In the genomic region with DNA sequence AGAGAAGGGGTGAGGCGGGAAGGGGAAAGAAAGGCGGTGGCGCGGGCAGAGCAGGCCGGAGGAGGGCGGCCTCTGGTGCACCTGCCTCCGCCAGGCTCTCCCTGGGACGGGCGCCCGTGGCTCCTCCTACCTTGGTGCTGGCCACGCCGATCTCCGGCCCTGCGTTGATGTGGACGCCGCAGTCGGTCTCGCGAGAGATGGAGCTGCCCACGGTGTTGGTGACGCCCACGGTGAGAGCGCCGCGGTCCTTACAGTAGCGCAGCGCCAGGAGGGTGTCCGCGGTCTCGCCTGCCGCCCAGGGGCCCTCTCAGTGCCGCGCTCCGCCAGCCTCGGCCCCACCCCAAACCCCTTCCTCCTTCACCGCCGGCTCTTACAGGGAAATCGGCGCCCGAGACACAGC, we compare ENCODE assay signal across 8 cellular contexts. TPM values are rescaled to one million over a fixed set of nuclear protein-coding genes. Genes with fewer than 3 reads are reported as not detected.
DNase-seq lines count a peak whose midpoint lies in the region; ATAC-seq, FAIRE-seq and TF ChIP-seq lines count a peak whose summit lies in the region.

No MANE protein-coding gene starts in this region.

- H3K4me1 Mint-ChIP-seq in activated naive CD8-positive, alpha-beta T cell (ENCODE audit: low read depth), result peaks cover 3% of the 10 kb centered on the region

- no peaks in the 10 kb centered on the region for H3K36me3 Mint-ChIP-seq in activated naive CD8-positive, alpha-beta T cell

- in situ Hi-C loops in HepG2 (cut with HindIII; ENCODE audit: extremely low pct_ligation_motif_present, low pct_unique_long_range_greater_than_20kb), result no loop called here

- 52% methylated on average over 21 of the region's 40 CpGs for WGBS in HepG2 (ENCODE audit: low lambda C conversion rate)

- peaks cover 0 to 5% of the 10 kb centered on the region in 2 experiments; a peak in 2 of 5 replicates for H3K27me3 ChIP-seq in HepG2 (ENCODE audit: control insufficient read depth in 1 of 2, insufficient read depth in 2 of 2, low read length in 2 of 2)
- H3K27me3 ChIP-seq in stomach smooth muscle (ENCODE audit: control insufficient read depth in 1 of 2, insufficient read depth in 2 of 2, low read length in 2 of 2), result no peaks in the 10 kb centered on the region

- POLR2A ChIA-PET in HepG2 (lab: Yijun Ruan, JAX), result interaction anchor here (0.9 to 1.8 kb wide), 6 partner anchors 9 to 21 kb away, joined by 3 to 12 read pairs (median 4); a partner anchor contains a TSS

- no peak for TF ChIP-seq RAD21 in HepG2 (CRISPR knock-in tag; IDR thresholded peaks at IDR 0.05)

- H3K36me3 ChIP-seq in HepG2 (replicated peaks in 1 of 2; ENCODE audit: control insufficient read depth in 1 of 2, insufficient read depth in 2 of 2, low read length in 2 of 2), result no peaks in the 10 kb centered on the region
- peaks cover 0 to 2% of the 10 kb centered on the region in 2 donors for H3K36me3 ChIP-seq in stomach smooth muscle (ENCODE audit: control insufficient read depth in 2 of 2, insufficient read depth in 2 of 2, low read length in 2 of 2)

- no peaks in the 10 kb centered on the region for H4K20me1 ChIP-seq in HepG2 (ENCODE audit: insufficient read depth, low read length)

- ATAC-seq in GM21381 (IDR thresholded peaks at IDR 0.05; ENCODE audit: unreplicated experiment), result peak; percentile 69
- peak; percentile 94 for ATAC-seq in HepG2

- H3K9me3 ChIP-seq in HepG2 (ENCODE audit: low read length) (no peaks in the 10 kb centered on the region), stomach smooth muscle (ENCODE audit: control insufficient read depth in 2 of 2, low read length in 2 of 2) (no peaks in the 10 kb centered on the region)

- no peak for FAIRE-seq in HepG2 (lab: Jason Lieb, UNC)

- no peak overlapping the region for H3K27ac Mint-ChIP-seq in activated naive CD8-positive, alpha-beta T cell

- H3K4me3 Mint-ChIP-seq in activated naive CD8-positive, alpha-beta T cell, result peak overlapping the region; percentile 82

- peak overlapping the region; percentile 84 for H3K4me2 ChIP-seq in HepG2 (ENCODE audit: low read depth, low read length)

- H3K4me3 ChIP-seq in HepG2 (replicated peaks in 1 of 3; ENCODE audit: insufficient read depth in 1 of 3, low read depth in 2 of 3, low read length in 3 of 3) (peak overlapping the region; percentile 43 to 69 (median 52); a peak in 5 of 6 replicates), stomach smooth muscle (ENCODE audit: low read length in 2 of 2) (peak overlapping the region in 1 of 2 donors; percentile 63), coronary artery (no peak overlapping the region)

- H3K9me3 Mint-ChIP-seq in activated naive CD8-positive, alpha-beta T cell (ENCODE audit: low read depth), result no peaks in the 10 kb centered on the region

- no TSS peak for BruUV-seq in HepG2 (replicated peaks; lab: Mats Ljungman, UMichigan)

- H3K9ac ChIP-seq in HepG2 (ENCODE audit: insufficient read depth, low read depth, low read length) (peak overlapping the region; percentile 57), stomach smooth muscle (ENCODE audit: low read length in 2 of 2) (peak overlapping the region in 1 of 2 donors; percentile 62)

- H3K79me2 ChIP-seq in HepG2 (ENCODE audit: insufficient read depth, low read length), result no peaks in the 10 kb centered on the region

- peak; percentile 25 to 44; a peak in 1 of 4 replicates for TF ChIP-seq POLR2A in HepG2 (IDR thresholded peaks at IDR 0.05; ENCODE audit: insufficient read depth in 1 of 2, low read depth in 2 of 2, low read length in 2 of 2)

- no peak for TF ChIP-seq EP300 in HepG2 (IDR thresholded peaks at IDR 0.05; ENCODE audit: low read depth in 2 of 2, low read length in 2 of 2)
- no peak for TF ChIP-seq EP300 in HepG2 (CRISPR knock-in tag; IDR thresholded peaks at IDR 0.05; ENCODE audit: borderline replicate concordance)

- peak; percentile 63 for TF ChIP-seq CTCF in HepG2 (CRISPR knock-in tag; IDR thresholded peaks at IDR 0.05)
- TF ChIP-seq CTCF in coronary artery (IDR thresholded peaks at IDR 0.05), result no peak

- H3K4me1 ChIP-seq in HepG2 (ENCODE audit: insufficient read depth, low read length), result no peaks in the 10 kb centered on the region
- no peaks in the 10 kb centered on the region for H3K4me1 ChIP-seq in stomach smooth muscle (ENCODE audit: control insufficient read depth, insufficient read depth, low read length)

- no peak overlapping the region for H3K27ac ChIP-seq in HepG2 (ENCODE audit: extremely low read length, insufficient read depth, low read length)
- peak overlapping the region; percentile 41 for H3K27ac ChIP-seq in stomach smooth muscle (ENCODE audit: low read length)
- H3K27ac ChIP-seq in coronary artery, result no peak overlapping the region

- H3K27me3 Mint-ChIP-seq in activated naive CD8-positive, alpha-beta T cell, result no peaks in the 10 kb centered on the region

- CTCF ChIA-PET in HepG2 (lab: Yijun Ruan, JAX; ENCODE audit: low intra/inter-chr PET ratio, low total read pairs), result interaction anchor here (5.0 kb wide), 1 partner anchor 20 kb away, joined by 65 read pairs; no protein-coding TSS in a partner anchor

- no peak overlapping the region for H2AFZ ChIP-seq in HepG2 (ENCODE audit: low read length)

- intact Hi-C loops in HepG2 (cut with micrococcal nuclease; ENCODE audit: unreplicated experiment), result no loop called here

- DNase-seq in NCI-H2227 (lab: John Stamatoyannopoulos, UW; ENCODE audit: unreplicated experiment) (peak; percentile 93), HepG2 (ENCODE audit: low spot score) (peak; percentile 70), DMS79 (lab: John Stamatoyannopoulos, UW) (no peak), coronary artery (ENCODE audit: low spot score) (no peak), NCI-H748 (lab: John Stamatoyannopoulos, UW; ENCODE audit: unreplicated experiment) (no peak)

TF ChIP-seq in HepG2, 621 proteins besides CTCF, POLR2A, EP300 and RAD21 (continues in another document):
- TF ChIP-seq NONO (IDR thresholded peaks at IDR 0.05) (no peak), NONO (CRISPR knock-in tag; conservative IDR thresholded peaks at IDR 0.05) (no peak), AKAP8 (CRISPR knock-in tag; IDR thresholded peaks at IDR 0.05) (no peak), GABPA (IDR thresholded peaks at IDR 0.05; ENCODE audit: low read depth, low read length) (no peak), GABPA (CRISPR knock-in tag; IDR thresholded peaks at IDR 0.05; ENCODE audit: low read depth) (no peak), ATF1 (CRISPR knock-in tag; IDR thresholded peaks at IDR 0.05) (no peak), ZMYM4 (CRISPR knock-in tag; IDR thresholded peaks at IDR 0.05) (peak; percentile 51; the same call in 1 of the 2 replicates), CHD2 (IDR thresholded peaks at IDR 0.05; ENCODE audit: low read depth, low read length) (peak; percentile 97), NFE2 (CRISPR knock-in tag; IDR thresholded peaks at IDR 0.05) (no peak)

RNA-seq across cellular contexts. Expression of a gene that starts 21.8 kb away (rescaled TPM):
- total RNA-seq in HepG2 (2016; rRNA removed; fragmentation: Illumina TruSeq; extraction: Trizol), result 30.1 and 30.7 TPM in 2 replicates
- total RNA-seq in HepG2 (2016; cell fraction: cytosol; rRNA removed; fragmentation: Illumina TruSeq; extraction: Trizol; ENCODE audit: low read depth), result 62.8 and 71.5 TPM in 2 replicates
- 24.2 and 24.5 TPM in 2 replicates for total RNA-seq in HepG2 (2016; cell fraction: insoluble cytoplasmic fraction; rRNA removed; fragmentation: Illumina TruSeq; extraction: Trizol)
- total RNA-seq in HepG2 (2016; cell fraction: membrane; rRNA removed; fragmentation: Illumina TruSeq; extraction: Trizol), result 67.1 and 68.4 TPM in 2 replicates
- total RNA-seq in HepG2 (2016; cell fraction: nucleus; rRNA removed; fragmentation: Illumina TruSeq; extraction: Trizol), result 22.3 and 23.2 TPM in 2 replicates
- 37.5 and 56.1 TPM in 2 replicates for polyA plus RNA-seq in HepG2 (2011; rRNA removed)
- polyA plus RNA-seq in HepG2 (2011; cell fraction: cytosol; rRNA removed), result 23.0 and 31.2 TPM in 2 replicates
- polyA plus RNA-seq in HepG2 (2011; cell fraction: nucleus; rRNA removed), result 14.2 and 14.5 TPM in 2 replicates
- 22.2 and 23.4 TPM in 2 replicates for polyA plus RNA-seq in HepG2 (2012)
- polyA plus RNA-seq in HepG2 (2016; cell fraction: cytosol; fragmentation: Illumina TruSeq; extraction: Trizol; ENCODE audit: low read depth), result 53.0 and 57.8 TPM in 2 replicates
- polyA plus RNA-seq in HepG2 (2016; cell fraction: insoluble cytoplasmic fraction; fragmentation: Illumina TruSeq; extraction: Trizol; ENCODE audit: low read depth), result 50.6 and 57.0 TPM in 2 replicates
- polyA plus RNA-seq in HepG2 (2016; cell fraction: membrane; fragmentation: Illumina TruSeq; extraction: Trizol; ENCODE audit: low read depth), result 82.1 and 83.4 TPM in 2 replicates
- 52.9 and 54.2 TPM in 2 replicates for polyA plus RNA-seq in HepG2 (2016; cell fraction: nucleus; fragmentation: Illumina TruSeq; extraction: Trizol; ENCODE audit: insufficient read depth, low read depth)
- 51.3 and 98.7 TPM in 2 replicates for polyA minus RNA-seq in HepG2 (2011; rRNA and poly(A)+ RNA removed; ENCODE audit: low replicate concordance)
- 21.4 and 22.1 TPM in 2 replicates for polyA minus RNA-seq in HepG2 (2011; cell fraction: cytosol; rRNA and poly(A)+ RNA removed)
- polyA minus RNA-seq in HepG2 (2011; cell fraction: nucleus; rRNA and poly(A)+ RNA removed), result 25.0 and 26.0 TPM in 2 replicates

RNA-seq across cellular contexts. Expression of a gene that starts 39.5 kb away (rescaled TPM):
- total RNA-seq in HepG2 (2016; rRNA removed; fragmentation: Illumina TruSeq; extraction: Trizol), result 0.10 and 0.18 TPM in 2 replicates
- total RNA-seq in HepG2 (2016; cell fraction: cytosol; rRNA removed; fragmentation: Illumina TruSeq; extraction: Trizol; ENCODE audit: low read depth), result not detected in 2 replicates
- 0.10 and 0.13 TPM in 2 replicates for total RNA-seq in HepG2 (2016; cell fraction: insoluble cytoplasmic fraction; rRNA removed; fragmentation: Illumina TruSeq; extraction: Trizol)
- total RNA-seq in HepG2 (2016; cell fraction: membrane; rRNA removed; fragmentation: Illumina TruSeq; extraction: Trizol), result 0.06 TPM in 1 of 2 replicates, not detected in the other
- not detected in 2 replicates for total RNA-seq in HepG2 (2016; cell fraction: nucleus; rRNA removed; fragmentation: Illumina TruSeq; extraction: Trizol)
- polyA plus RNA-seq in HepG2 (2011; rRNA removed), result 0.09 and 0.18 TPM in 2 replicates
- 0.08 and 0.12 TPM in 2 replicates for polyA plus RNA-seq in HepG2 (2011; cell fraction: cytosol; rRNA removed)
- polyA plus RNA-seq in HepG2 (2011; cell fraction: nucleus; rRNA removed), result 0.09 and 0.10 TPM in 2 replicates
- polyA plus RNA-seq in HepG2 (2012), result 0.07 and 0.11 TPM in 2 replicates
- 0.05 TPM in 1 of 2 replicates, not detected in the other for polyA plus RNA-seq in HepG2 (2016; cell fraction: cytosol; fragmentation: Illumina TruSeq; extraction: Trizol; ENCODE audit: low read depth)
- polyA plus RNA-seq in HepG2 (2016; cell fraction: insoluble cytoplasmic fraction; fragmentation: Illumina TruSeq; extraction: Trizol; ENCODE audit: low read depth), result 0.12 TPM in 1 of 2 replicates, not detected in the other
- polyA plus RNA-seq in HepG2 (2016; cell fraction: membrane; fragmentation: Illumina TruSeq; extraction: Trizol; ENCODE audit: low read depth), result not detected in 2 replicates
- polyA plus RNA-seq in HepG2 (2016; cell fraction: nucleus; fragmentation: Illumina TruSeq; extraction: Trizol; ENCODE audit: insufficient read depth, low read depth), result not detected in 2 replicates
- 4.4 TPM in 1 of 2 replicates, not detected in the other for polyA minus RNA-seq in HepG2 (2011; rRNA and poly(A)+ RNA removed; ENCODE audit: low replicate concordance)
- polyA minus RNA-seq in HepG2 (2011; cell fraction: cytosol; rRNA and poly(A)+ RNA removed), result not detected in 2 replicates
- polyA minus RNA-seq in HepG2 (2011; cell fraction: nucleus; rRNA and poly(A)+ RNA removed), result not detected in 2 replicates

Comparison
In these comparisons a context has a peak if more than half of its experiments do, and no peak if none do; other contexts are left out.
1. DNase-seq: peak in NCI-H2227 (single experiment) and HepG2 (single experiment); none in DMS79 (single experiment), coronary artery (single experiment) and NCI-H748 (single experiment).